13 cellular contexts compared by ENCODE assay signal in genomic region chr10:76899490-76899889, GRCh38.
"Had no signal": no experiment of that assay in that cellular context is flagged by ENCODE, and none has a peak within 500 bp of the region (broad histone marks: within the 10 kb centered on the region; RNA-seq: fewer than 3 reads in every experiment).

No MANE protein-coding gene starts in this region.

- DNase-seq: activated CD4-positive, alpha-beta T cell treated with anti-CD3 and anti-CD28 coated beads, Interleukin-2, amount 10 ng/mL, durations not matched to agents 7 days and 5 days; activated CD4-positive, CD25-positive, alpha-beta regulatory T cell; activated CD8-positive, alpha-beta memory T cell treated with anti-CD3 and anti-CD28 coated beads for 24 hours; activated naive CD4-positive, alpha-beta T cell treated with anti-CD3 and anti-CD28 coated beads, Interleukin-2, amount 10 ng/mL, durations not matched to agents 7 days and 5 days; central memory CD4-positive, alpha-beta T cell; effector CD8-positive, alpha-beta T cell; foreskin melanocyte; heart left ventricle; stimulated activated CD4-positive, alpha-beta T cell treated with anti-CD3 and anti-CD28 coated beads, Interleukin-12 subunit alpha, Interleukin-12 subunit beta, amount 100 ng/mL, for 4 hours; stimulated activated naive CD4-positive, alpha-beta T cell treated with Interleukin-2 at 50 U/mL for 16 hours; upper lobe of left lung had no signal

- H3K4me3 ChIP-seq: coronary artery, heart left ventricle, suprapubic skin, upper lobe of left lung had no signal

- H3K36me3 ChIP-seq: heart left ventricle, suprapubic skin, upper lobe of left lung had no signal

- H3K27me3 ChIP-seq: heart left ventricle, suprapubic skin, upper lobe of left lung had no signal

- H3K4me1 ChIP-seq: suprapubic skin, upper lobe of left lung had no signal

- H3K9me3 ChIP-seq: suprapubic skin, upper lobe of left lung had no signal
